ENCODE assay signal across 27 cellular contexts in the genomic region with DNA sequence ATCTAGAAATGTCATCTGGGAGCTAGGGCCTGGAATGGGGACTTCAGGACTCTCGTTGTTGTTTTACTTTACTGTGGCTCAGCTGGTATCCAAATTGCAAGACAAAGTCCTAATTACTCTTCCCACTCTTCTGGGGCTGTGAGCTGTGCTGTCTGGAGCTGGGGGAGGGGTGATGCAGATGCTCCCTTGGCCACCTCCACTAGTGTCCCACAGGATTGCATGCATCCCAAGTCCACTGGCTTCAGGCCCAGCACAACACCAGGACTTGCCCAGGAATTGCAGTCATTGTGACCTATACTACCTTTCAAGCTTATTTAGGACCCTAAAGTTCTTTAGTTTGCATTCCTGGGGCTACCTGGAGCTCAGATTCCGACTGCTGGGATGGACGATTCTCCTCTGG.
"Had no signal": no experiment of that assay in that cellular context is flagged by ENCODE, and none has a peak within 500 bp of the region (broad histone marks: within the 10 kb centered on the region; RNA-seq: fewer than 3 reads in every experiment).

No MANE protein-coding gene starts in this region.

- H3K4me3 ChIP-seq: neural progenitor cell, pancreas, prostate gland, right lobe of liver, sigmoid colon, stomach, thoracic aorta, thyroid gland, tibial nerve, upper lobe of left lung, vagina had no signal

- H3K4me2 ChIP-seq: neural progenitor cell had no signal

- H3K27ac ChIP-seq: neural progenitor cell, neutrophil, pancreas, prostate gland, right lobe of liver, sigmoid colon, stomach, thoracic aorta, thyroid gland, tibial nerve, upper lobe of left lung, vagina had no signal

- H3K36me3 ChIP-seq: neural progenitor cell, neutrophil, pancreas, prostate gland, right lobe of liver, sigmoid colon, stomach, thoracic aorta, thyroid gland, tibial nerve, upper lobe of left lung, vagina had no signal

- DNase-seq: natural killer cell; nucleus accumbens; pancreas; retina; right cardiac atrium; sigmoid colon; small intestine; stimulated activated CD4-positive, alpha-beta T cell treated with anti-CD3 and anti-CD28 coated beads, Interleukin-15, amount 100 ng/mL, for 24 hours; stimulated activated CD4-positive, alpha-beta T cell treated with anti-CD3 and anti-CD28 coated beads, Interleukin-2, amount 100 ng/mL, for 24 hours; stimulated activated CD4-positive, alpha-beta T cell treated with anti-CD3 and anti-CD28 coated beads, Interleukin-2, amount 100 ng/mL, for 48 hours; stimulated activated CD4-positive, alpha-beta T cell treated with anti-CD3 and anti-CD28 coated beads, Interleukin-4, amount 100 ng/mL, for 24 hours; stimulated activated naive B cell treated with anti-CD40 and anti-IgM and Interleukin-4, amounts not matched to agents 10 μg/mL and 1 μg/mL and 100 μg/mL, for 72 hours; stimulated activated naive CD4-positive, alpha-beta T cell treated with Interleukin-2 at 50 U/mL for 16 hours; stomach; thyroid gland; trophoblast cell; upper lobe of left lung had no signal

- ATAC-seq: natural killer cell; pancreas; right cardiac atrium; stimulated activated effector memory CD8-positive, alpha-beta T cell treated with anti-CD3 and anti-CD28 coated beads, Interleukin-12 subunit alpha, Interleukin-12 subunit beta, amount 100 ng/mL, for 72 hours; stimulated activated naive B cell treated with anti-CD40 and anti-IgM and Interleukin-4, amounts not matched to agents 10 μg/mL and 1 μg/mL and 100 μg/mL, for 72 hours had no signal

- H3K4me3 Mint-ChIP-seq: natural killer cell; nephron; neural progenitor cell; stimulated activated effector memory CD8-positive, alpha-beta T cell treated with anti-CD3 and anti-CD28 coated beads, Interleukin-12 subunit alpha, Interleukin-12 subunit beta, amount 100 ng/mL, for 72 hours; stimulated activated naive B cell treated with anti-CD40 and anti-IgM and Interleukin-4, amounts not matched to agents 10 μg/mL and 1 μg/mL and 100 μg/mL, for 72 hours; stimulated activated naive CD8-positive, alpha-beta T cell treated with anti-CD3 and anti-CD28 coated beads, Interleukin-15, Interleukin-2, amounts not matched to agents 100 ng/mL and 50 ng/mL, for 24 hours had no signal

- H3K27me3 ChIP-seq: neural progenitor cell, neutrophil, right lobe of liver, sigmoid colon, stomach, thyroid gland, tibial nerve, upper lobe of left lung, vagina had no signal

- H3K27ac Mint-ChIP-seq: natural killer cell; nephron; neural progenitor cell; stimulated activated effector memory CD8-positive, alpha-beta T cell treated with anti-CD3 and anti-CD28 coated beads, Interleukin-12 subunit alpha, Interleukin-12 subunit beta, amount 100 ng/mL, for 72 hours; stimulated activated naive B cell treated with anti-CD40 and anti-IgM and Interleukin-4, amounts not matched to agents 10 μg/mL and 1 μg/mL and 100 μg/mL, for 72 hours; stimulated activated naive CD8-positive, alpha-beta T cell treated with anti-CD3 and anti-CD28 coated beads, Interleukin-15, Interleukin-2, amounts not matched to agents 100 ng/mL and 50 ng/mL, for 24 hours had no signal

- H3K27me3 Mint-ChIP-seq: stimulated activated naive B cell treated with anti-CD40 and anti-IgM and Interleukin-4, amounts not matched to agents 10 μg/mL and 1 μg/mL and 100 μg/mL, for 72 hours; stimulated activated naive CD8-positive, alpha-beta T cell treated with anti-CD3 and anti-CD28 coated beads, Interleukin-15, Interleukin-2, amounts not matched to agents 100 ng/mL and 50 ng/mL, for 24 hours had no signal

- H3K4me1 Mint-ChIP-seq: natural killer cell; nephron; neural progenitor cell; stimulated activated effector memory CD8-positive, alpha-beta T cell treated with anti-CD3 and anti-CD28 coated beads, Interleukin-12 subunit alpha, Interleukin-12 subunit beta, amount 100 ng/mL, for 72 hours; stimulated activated naive B cell treated with anti-CD40 and anti-IgM and Interleukin-4, amounts not matched to agents 10 μg/mL and 1 μg/mL and 100 μg/mL, for 72 hours had no signal

- H3K9ac ChIP-seq: neural progenitor cell had no signal

- H3K9me3 Mint-ChIP-seq: nephron; neural progenitor cell; stimulated activated effector memory CD8-positive, alpha-beta T cell treated with anti-CD3 and anti-CD28 coated beads, Interleukin-12 subunit alpha, Interleukin-12 subunit beta, amount 100 ng/mL, for 72 hours; stimulated activated naive B cell treated with anti-CD40 and anti-IgM and Interleukin-4, amounts not matched to agents 10 μg/mL and 1 μg/mL and 100 μg/mL, for 72 hours; stimulated activated naive CD8-positive, alpha-beta T cell treated with anti-CD3 and anti-CD28 coated beads, Interleukin-15, Interleukin-2, amounts not matched to agents 100 ng/mL and 50 ng/mL, for 24 hours had no signal

- H3K4me1 ChIP-seq: neural progenitor cell, pancreas, prostate gland, right lobe of liver, sigmoid colon, stomach, thyroid gland, tibial nerve, upper lobe of left lung, vagina had no signal

- H3K36me3 Mint-ChIP-seq: natural killer cell; neural progenitor cell; stimulated activated effector memory CD8-positive, alpha-beta T cell treated with anti-CD3 and anti-CD28 coated beads, Interleukin-12 subunit alpha, Interleukin-12 subunit beta, amount 100 ng/mL, for 72 hours; stimulated activated naive B cell treated with anti-CD40 and anti-IgM and Interleukin-4, amounts not matched to agents 10 μg/mL and 1 μg/mL and 100 μg/mL, for 72 hours had no signal

- H3K9me3 ChIP-seq: neutrophil, pancreas, prostate gland, right lobe of liver, sigmoid colon, stomach, thoracic aorta, thyroid gland, tibial nerve, upper lobe of left lung, vagina had no signal
